ENCODE assay signal across 2 cellular contexts in the genomic region with DNA sequence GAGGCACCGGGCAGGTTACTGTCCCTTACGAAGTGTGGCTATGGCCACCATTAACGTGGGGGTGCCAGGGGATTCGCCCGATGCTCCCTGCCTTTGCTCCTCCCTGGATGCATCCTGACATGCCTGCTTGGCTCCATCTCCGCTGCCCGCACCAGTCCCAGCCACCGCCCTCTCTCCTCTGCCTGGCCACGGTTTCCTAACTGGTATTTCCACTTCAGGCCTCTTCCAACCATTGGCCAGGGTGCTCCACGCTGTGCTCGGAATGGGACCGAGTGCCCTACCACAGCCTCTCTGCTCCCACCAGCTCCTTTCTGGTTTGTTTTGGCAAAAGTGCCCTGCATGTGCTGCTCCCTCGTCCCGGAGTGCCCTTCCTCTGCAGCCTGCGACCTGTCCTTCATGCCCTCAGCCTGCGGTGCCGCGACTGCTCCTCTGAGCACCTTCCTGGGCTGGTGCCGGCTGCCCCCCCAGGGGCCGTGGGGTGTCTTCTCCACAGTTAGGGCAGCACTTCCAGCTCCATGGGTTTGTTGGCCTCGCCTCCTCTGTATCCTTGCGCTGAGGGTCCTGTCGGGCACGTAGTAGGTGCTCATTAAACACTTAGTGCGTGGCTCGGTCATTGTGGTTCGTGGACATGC.
TF ChIP-seq lines count a peak whose summit lies in the region.

No MANE protein-coding gene starts in this region.

TF ChIP-seq in HepG2, 621 proteins besides CTCF, POLR2A, EP300 and RAD21 (continued from another document):
- TF ChIP-seq, protein P1, sequence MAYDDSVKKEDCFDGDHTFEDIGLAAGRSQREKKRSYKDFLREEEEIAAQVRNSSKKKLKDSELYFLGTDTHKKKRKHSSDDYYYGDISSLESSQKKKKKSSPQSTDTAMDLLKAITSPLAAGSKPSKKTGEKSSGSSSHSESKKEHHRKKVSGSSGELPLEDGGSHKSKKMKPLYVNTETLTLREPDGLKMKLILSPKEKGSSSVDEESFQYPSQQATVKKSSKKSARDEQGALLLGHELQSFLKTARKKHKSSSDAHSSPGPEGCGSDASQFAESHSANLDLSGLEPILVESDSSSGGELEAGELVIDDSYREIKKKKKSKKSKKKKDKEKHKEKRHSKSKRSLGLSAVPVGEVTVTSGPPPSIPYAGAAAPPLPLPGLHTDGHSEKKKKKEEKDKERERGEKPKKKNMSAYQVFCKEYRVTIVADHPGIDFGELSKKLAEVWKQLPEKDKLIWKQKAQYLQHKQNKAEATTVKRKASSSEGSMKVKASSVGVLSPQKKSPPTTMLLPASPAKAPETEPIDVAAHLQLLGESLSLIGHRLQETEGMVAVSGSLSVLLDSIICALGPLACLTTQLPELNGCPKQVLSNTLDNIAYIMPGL (CRISPR knock-in tag; IDR thresholded peaks at IDR 0.05; ENCODE audit: borderline replicate concordance in 1 of 2, low read depth in 1 of 2): no peak
- TF ChIP-seq ZSCAN25 (CRISPR knock-in tag; IDR thresholded peaks at IDR 0.05) (no peak), ZNF687 (CRISPR knock-in tag; IDR thresholded peaks at IDR 0.05) (peak; percentile 28; the same call in 1 of the 2 replicates), ZNF317 (CRISPR knock-in tag; IDR thresholded peaks at IDR 0.05) (no peak), MYC (CRISPR knock-in tag; IDR thresholded peaks at IDR 0.05; ENCODE audit: borderline replicate concordance) (0 out of 2 replicates have a peak, but pooled peaks have one; percentile 25)

TF ChIP-seq in SK-N-SH treated with all-trans-retinoic acid at 6 μM for 48 hours, 23 proteins besides CTCF, POLR2A, EP300 and RAD21 (continued from another document):
- TF ChIP-seq, protein P2, sequence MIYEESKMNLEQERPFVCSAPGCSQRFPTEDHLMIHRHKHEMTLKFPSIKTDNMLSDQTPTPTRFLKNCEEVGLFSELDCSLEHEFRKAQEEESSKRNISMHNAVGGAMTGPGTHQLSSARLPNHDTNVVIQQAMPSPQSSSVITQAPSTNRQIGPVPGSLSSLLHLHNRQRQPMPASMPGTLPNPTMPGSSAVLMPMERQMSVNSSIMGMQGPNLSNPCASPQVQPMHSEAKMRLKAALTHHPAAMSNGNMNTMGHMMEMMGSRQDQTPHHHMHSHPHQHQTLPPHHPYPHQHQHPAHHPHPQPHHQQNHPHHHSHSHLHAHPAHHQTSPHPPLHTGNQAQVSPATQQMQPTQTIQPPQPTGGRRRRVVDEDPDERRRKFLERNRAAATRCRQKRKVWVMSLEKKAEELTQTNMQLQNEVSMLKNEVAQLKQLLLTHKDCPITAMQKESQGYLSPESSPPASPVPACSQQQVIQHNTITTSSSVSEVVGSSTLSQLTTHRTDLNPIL (CRISPR knock-in tag; IDR thresholded peaks at IDR 0.05; ENCODE audit: low read depth): no peak
- TF ChIP-seq ZNF70 (CRISPR knock-in tag; IDR thresholded peaks at IDR 0.05) (no peak), ZNF8 (CRISPR knock-in tag; IDR thresholded peaks at IDR 0.05) (no peak), ISL1 (CRISPR knock-in tag; IDR thresholded peaks at IDR 0.05) (no peak), CSDC2 (CRISPR knock-in tag; IDR thresholded peaks at IDR 0.05) (no peak), ESRRG (CRISPR knock-in tag; IDR thresholded peaks at IDR 0.05) (no peak), RARB (CRISPR knock-in tag; IDR thresholded peaks at IDR 0.05) (no peak), TOX (CRISPR knock-in tag; IDR thresholded peaks at IDR 0.05; ENCODE audit: borderline replicate concordance) (no peak), OSR1 (CRISPR knock-in tag; IDR thresholded peaks at IDR 0.05) (no peak), TSHZ2 (CRISPR knock-in tag; IDR thresholded peaks at IDR 0.05) (no peak), TCF4 (CRISPR knock-in tag; IDR thresholded peaks at IDR 0.05; ENCODE audit: borderline replicate concordance) (no peak), POU6F1 (CRISPR knock-in tag; IDR thresholded peaks at IDR 0.05; ENCODE audit: borderline replicate concordance, low read depth) (no peak), GLIS3 (CRISPR knock-in tag; IDR thresholded peaks at IDR 0.05) (no peak), ZC3H10 (CRISPR knock-in tag; IDR thresholded peaks at IDR 0.05) (no peak)
